ENCODE assay signal across 26 cellular contexts in genomic region chr2:23239374-23239773, GRCh38.
"Had no signal": no experiment of that assay in that cellular context is flagged by ENCODE, and none has a peak within 500 bp of the region (broad histone marks: within the 10 kb centered on the region; RNA-seq: fewer than 3 reads in every experiment).

No MANE protein-coding gene starts in this region.

- DNase-seq: nephron progenitor cell; nucleus accumbens; pancreas; psoas muscle; right cardiac atrium; right lobe of liver; sigmoid colon; small intestine; stimulated activated CD4-positive, alpha-beta T cell treated with anti-CD3 and anti-CD28 coated beads, Interleukin-15, amount 100 ng/mL, for 24 hours; stimulated activated CD4-positive, alpha-beta T cell treated with anti-CD3 and anti-CD28 coated beads, Interleukin-2, amount 100 ng/mL, for 24 hours; stimulated activated CD4-positive, alpha-beta T cell treated with anti-CD3 and anti-CD28 coated beads, Interleukin-2, amount 100 ng/mL, for 48 hours; stimulated activated CD4-positive, alpha-beta T cell treated with anti-CD3 and anti-CD28 coated beads, Interleukin-4, amount 100 ng/mL, for 24 hours; stimulated activated naive B cell treated with anti-CD40 and anti-IgM and Interleukin-4, amounts not matched to agents 10 μg/mL and 1 μg/mL and 100 μg/mL, for 72 hours; stimulated activated naive CD4-positive, alpha-beta T cell treated with Interleukin-2 at 50 U/mL for 16 hours; stomach; thyroid gland; trophoblast cell; upper lobe of left lung had no signal

- H3K27ac ChIP-seq: neutrophil, pancreas, psoas muscle, right lobe of liver, sigmoid colon, stomach, thoracic aorta, thyroid gland, tibial nerve, upper lobe of left lung, vagina had no signal

- H3K27ac Mint-ChIP-seq: natural killer cell treated with Interleukin-12 subunit alpha and Interleukin-12 subunit beta and Interleukin-15 and Interleukin-18, amount 100 ng/mL, for 72 hours; nephron progenitor cell; stimulated activated effector memory CD8-positive, alpha-beta T cell treated with anti-CD3 and anti-CD28 coated beads, Interleukin-12 subunit alpha, Interleukin-12 subunit beta, amount 100 ng/mL, for 72 hours; stimulated activated naive B cell treated with anti-CD40 and anti-IgM and Interleukin-4, amounts not matched to agents 10 μg/mL and 1 μg/mL and 100 μg/mL, for 72 hours; stimulated activated naive CD8-positive, alpha-beta T cell treated with anti-CD3 and anti-CD28 coated beads, Interleukin-15, Interleukin-2, amounts not matched to agents 100 ng/mL and 50 ng/mL, for 24 hours had no signal

- H3K4me3 ChIP-seq: pancreas, psoas muscle, right lobe of liver, sigmoid colon, stomach, thoracic aorta, thyroid gland, tibial nerve, upper lobe of left lung, vagina had no signal

- H3K27me3 Mint-ChIP-seq: stimulated activated naive CD8-positive, alpha-beta T cell treated with anti-CD3 and anti-CD28 coated beads, Interleukin-15, Interleukin-2, amounts not matched to agents 100 ng/mL and 50 ng/mL, for 24 hours had no signal

- H3K4me3 Mint-ChIP-seq: natural killer cell treated with Interleukin-12 subunit alpha and Interleukin-12 subunit beta and Interleukin-15 and Interleukin-18, amount 100 ng/mL, for 72 hours; nephron progenitor cell; neural crest cell; stimulated activated effector memory CD8-positive, alpha-beta T cell treated with anti-CD3 and anti-CD28 coated beads, Interleukin-12 subunit alpha, Interleukin-12 subunit beta, amount 100 ng/mL, for 72 hours; stimulated activated naive B cell treated with anti-CD40 and anti-IgM and Interleukin-4, amounts not matched to agents 10 μg/mL and 1 μg/mL and 100 μg/mL, for 72 hours; stimulated activated naive CD8-positive, alpha-beta T cell treated with anti-CD3 and anti-CD28 coated beads, Interleukin-15, Interleukin-2, amounts not matched to agents 100 ng/mL and 50 ng/mL, for 24 hours had no signal

- H3K36me3 Mint-ChIP-seq: natural killer cell treated with Interleukin-12 subunit alpha and Interleukin-12 subunit beta and Interleukin-15 and Interleukin-18, amount 100 ng/mL, for 72 hours; stimulated activated effector memory CD8-positive, alpha-beta T cell treated with anti-CD3 and anti-CD28 coated beads, Interleukin-12 subunit alpha, Interleukin-12 subunit beta, amount 100 ng/mL, for 72 hours; stimulated activated naive B cell treated with anti-CD40 and anti-IgM and Interleukin-4, amounts not matched to agents 10 μg/mL and 1 μg/mL and 100 μg/mL, for 72 hours had no signal

- H3K27me3 ChIP-seq: neutrophil, pancreas, right lobe of liver, sigmoid colon, stomach, thyroid gland, tibial nerve, upper lobe of left lung, vagina had no signal

- H3K9me3 Mint-ChIP-seq: natural killer cell treated with Interleukin-12 subunit alpha and Interleukin-12 subunit beta and Interleukin-15 and Interleukin-18, amount 100 ng/mL, for 72 hours; nephron progenitor cell; stimulated activated effector memory CD8-positive, alpha-beta T cell treated with anti-CD3 and anti-CD28 coated beads, Interleukin-12 subunit alpha, Interleukin-12 subunit beta, amount 100 ng/mL, for 72 hours; stimulated activated naive B cell treated with anti-CD40 and anti-IgM and Interleukin-4, amounts not matched to agents 10 μg/mL and 1 μg/mL and 100 μg/mL, for 72 hours; stimulated activated naive CD8-positive, alpha-beta T cell treated with anti-CD3 and anti-CD28 coated beads, Interleukin-15, Interleukin-2, amounts not matched to agents 100 ng/mL and 50 ng/mL, for 24 hours had no signal

- H3K9me3 ChIP-seq: neutrophil, pancreas, psoas muscle, right lobe of liver, sigmoid colon, stomach, thoracic aorta, thyroid gland, tibial nerve, upper lobe of left lung, vagina had no signal

- H3K4me1 ChIP-seq: pancreas, psoas muscle, sigmoid colon, thyroid gland, upper lobe of left lung, vagina had no signal

- H3K4me1 Mint-ChIP-seq: stimulated activated effector memory CD8-positive, alpha-beta T cell treated with anti-CD3 and anti-CD28 coated beads, Interleukin-12 subunit alpha, Interleukin-12 subunit beta, amount 100 ng/mL, for 72 hours; stimulated activated naive B cell treated with anti-CD40 and anti-IgM and Interleukin-4, amounts not matched to agents 10 μg/mL and 1 μg/mL and 100 μg/mL, for 72 hours had no signal

- H3K36me3 ChIP-seq: neutrophil, pancreas, right lobe of liver, sigmoid colon, stomach, thoracic aorta, thyroid gland, tibial nerve, upper lobe of left lung, vagina had no signal
